ENCODE assay signal across 8 cellular contexts in the genomic region with DNA sequence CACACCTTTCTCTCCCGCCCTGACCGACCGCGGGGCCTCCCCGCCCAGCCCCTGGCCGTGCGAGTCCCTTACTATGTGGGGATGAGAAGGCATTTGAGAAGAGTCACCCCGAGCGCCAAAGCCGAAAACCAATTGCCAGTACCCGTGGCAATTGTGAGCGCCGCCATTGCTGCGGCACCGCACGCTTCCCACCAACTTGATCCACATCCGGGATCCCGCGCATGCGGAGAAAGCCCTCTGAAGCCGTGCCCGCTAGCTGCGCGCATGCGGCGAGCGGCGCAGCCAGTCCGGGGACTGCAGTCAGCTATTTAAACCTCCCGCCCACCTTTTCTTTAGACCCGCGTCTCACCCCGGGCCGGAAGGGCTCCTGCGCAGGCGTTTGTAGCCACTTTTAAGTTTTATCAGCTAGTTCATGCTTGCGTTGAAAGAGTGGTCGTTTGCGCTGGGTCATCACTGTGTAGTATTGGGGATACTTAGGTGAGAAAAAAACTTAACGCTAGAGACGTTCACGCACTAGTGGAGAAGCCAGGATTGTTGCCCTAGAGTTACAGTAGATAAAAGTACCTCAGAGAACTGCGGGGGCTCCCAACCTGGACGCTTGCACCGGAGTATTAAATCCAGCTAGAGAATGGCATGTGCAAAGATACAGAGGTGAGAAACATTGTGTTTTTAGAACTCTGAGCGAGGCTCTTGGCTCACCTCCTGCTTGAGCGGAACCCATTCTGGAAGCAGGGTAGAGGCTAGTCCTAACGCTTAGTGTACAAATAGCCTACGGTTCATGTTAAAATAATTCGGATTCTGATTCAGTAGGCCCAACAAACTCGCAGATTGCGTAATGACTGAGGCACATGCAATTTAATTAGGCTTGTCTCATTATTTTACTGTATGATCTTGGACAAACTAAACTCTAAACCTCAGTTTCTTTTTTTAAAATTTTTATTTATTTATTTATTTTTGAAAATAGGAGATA. TPM values are rescaled to one million over a fixed set of nuclear protein-coding genes. Genes with fewer than 3 reads are reported as not detected.
DNase-seq lines count a peak whose midpoint lies in the region; ATAC-seq and TF ChIP-seq lines count a peak whose summit lies in the region.

A gene (minus strand): TSS at position 205 of the 970 bp plus-strand sequence. CDS start 38 bp downstream, at position 167.

- H3F3A ChIP-seq in GM23248 (ENCODE audit: insufficient read depth), result no peaks in the 10 kb centered on the region

- no peaks in the 10 kb centered on the region for H3K27me3 Mint-ChIP-seq in naive thymus-derived CD8-positive, alpha-beta T cell

- no peaks in the 10 kb centered on the region for H3K9me2 ChIP-seq in GM23248 (ENCODE audit: insufficient read depth)

- peaks cover 37% of the 10 kb centered on the region for H3K4me1 ChIP-seq in DND-41 (ENCODE audit: insufficient read depth, low read length)
- H3K4me1 ChIP-seq in GM23248 (ENCODE audit: insufficient read depth), result peaks cover 11% of the 10 kb centered on the region

- POLR2A ChIA-PET in naive thymus-derived CD8-positive, alpha-beta T cell (lab: Charles Lee), result interaction anchor here (0.7 to 2.6 kb wide), 8 partner anchors 9 to 435 kb away, joined by 3 to 21 read pairs (median 7); a partner anchor contains a TSS

- peak within 1 kb of the TSS; percentile 66 to 79 for H3K4me3 ChIP-seq in DND-41 (ENCODE audit: low read depth in 1 of 2, low read length in 2 of 2)
- peak within 1 kb of the TSS; percentile 92 for H3K4me3 ChIP-seq in GM23248

- H3K9ac ChIP-seq in DND-41 (ENCODE audit: low read depth, low read length), result peak within 1 kb of the TSS; percentile 83
- peak within 1 kb of the TSS; percentile 94 for H3K9ac ChIP-seq in GM23248

- peak within 1 kb of the TSS; percentile 93 for H3K27ac ChIP-seq in DND-41 (ENCODE audit: low read length)
- peak within 1 kb of the TSS; percentile 81 for H3K27ac ChIP-seq in GM23248

- H3K27me3 ChIP-seq in DND-41 (ENCODE audit: insufficient read depth, low read length, poor library complexity), result no peaks in the 10 kb centered on the region
- no peaks in the 10 kb centered on the region for H3K27me3 ChIP-seq in GM23248 (replicated peaks; ENCODE audit: insufficient read depth)

- no peaks in the 10 kb centered on the region for H3K9me3 Mint-ChIP-seq in naive thymus-derived CD8-positive, alpha-beta T cell

- peak within 1 kb of the TSS; percentile 84 to 98 (median 95) for H3K4me3 Mint-ChIP-seq in naive thymus-derived CD8-positive, alpha-beta T cell

- peak within 1 kb of the TSS; percentile 93 to 98 (median 96) for H3K27ac Mint-ChIP-seq in naive thymus-derived CD8-positive, alpha-beta T cell

- peak within 1 kb of the TSS; percentile 74 for H3K4me2 ChIP-seq in DND-41 (ENCODE audit: insufficient read depth, low read length)
- peak within 1 kb of the TSS; percentile 87 for H3K4me2 ChIP-seq in GM23248 (ENCODE audit: unreplicated experiment)

- H2AFZ ChIP-seq in DND-41 (ENCODE audit: low read depth, low read length) (peak within 1 kb of the TSS; percentile 91), GM23248 (peak within 1 kb of the TSS; percentile 94)

- H3K79me2 ChIP-seq in DND-41 (ENCODE audit: insufficient read depth, low read length) (peaks cover 64% of the 10 kb centered on the region), GM23248 (ENCODE audit: insufficient read depth) (peaks cover 61% of the 10 kb centered on the region)

- H3K9me3 ChIP-seq in DND-41 (ENCODE audit: insufficient read depth, low read length, severe bottlenecking) (no peaks in the 10 kb centered on the region), GM23248 (ENCODE audit: low read depth) (no peaks in the 10 kb centered on the region)

- H4K20me1 ChIP-seq in DND-41 (ENCODE audit: insufficient read depth, low read length) (no peaks in the 10 kb centered on the region), GM23248 (ENCODE audit: insufficient read depth) (no peaks in the 10 kb centered on the region)

- ATAC-seq in DND-41 (ENCODE audit: insufficient read depth, low read depth), result peak; percentile 94
- ATAC-seq in naive thymus-derived CD8-positive, alpha-beta T cell, result peak; percentile 92 to 97

- TF ChIP-seq CTCF in DND-41 (IDR thresholded peaks at IDR 0.05; ENCODE audit: borderline replicate concordance, extremely low read depth, low read length, poor library complexity, severe bottlenecking), result no peak

- H3K36me3 ChIP-seq in DND-41 (ENCODE audit: insufficient read depth, low read length) (peaks cover 32% of the 10 kb centered on the region), GM23248 (ENCODE audit: low read depth) (no peaks in the 10 kb centered on the region)

- 1 to 2% methylated on average over 44 to 52 of the region's 52 CpGs for WGBS in GM23248 (ENCODE audit: low coverage in 1 of 2, low lambda C conversion rate in 2 of 2, missing lambda C conversion rate in 2 of 2), 2 experiments

- DNase-seq in DND-41, result peak; percentile 98
- DNase-seq in GM23248, result peak; percentile 100
- peak; percentile 94 to 96 for DNase-seq in Kasumi-1 (lab: John Stamatoyannopoulos, UW)
- peak; percentile 93 for DNase-seq in RPMI7951 (ENCODE audit: low read depth)
- DNase-seq in activated T-helper 1 cell treated with anti-CD3 and anti-CD28 coated beads, Interleukin-2, amount 50 U/mL, for 16 hours (ENCODE audit: low read depth in 1 of 2, low spot score in 1 of 2), result peak; percentile 93 to 96
- DNase-seq in fibroblast of gingiva (ENCODE audit: low read depth), result peak; percentile 92
- peak; percentile 92 to 98 (median 96) for DNase-seq in naive thymus-derived CD8-positive, alpha-beta T cell
- DNase-seq in stimulated activated naive CD4-positive, alpha-beta T cell (lab: John Stamatoyannopoulos, UW), result peak; percentile 91 to 95 (median 94)

- in situ Hi-C loops in GM23248 (cut with MboI), result loop anchor here (25.0 kb wide), 1 partner anchor 423 kb away; a partner anchor contains a TSS

- H3K36me3 Mint-ChIP-seq in naive thymus-derived CD8-positive, alpha-beta T cell, result peaks cover 2 to 28% (median 3%) of the 10 kb centered on the region in 3 donors

- peaks cover 22 to 53% (median 44%) of the 10 kb centered on the region in 4 donors for H3K4me1 Mint-ChIP-seq in naive thymus-derived CD8-positive, alpha-beta T cell

RNA-seq across cellular contexts. Expression of the gene that starts here (rescaled TPM):
- 41.6 and 42.2 TPM in 2 replicates for total RNA-seq in GM23248 (2014; rRNA removed; shearing (Covaris generic))
- polyA plus RNA-seq in GM23248 (2016; fragmentation: Nextera tagmentation; extraction: Ambion mirVana), result 57.2 and 59.9 TPM in 2 replicates
- total RNA-seq in RPMI7951 (2014; rRNA removed; shearing (Covaris generic)), result 87.5 and 115 TPM in 2 replicates
- total RNA-seq in naive thymus-derived CD8-positive, alpha-beta T cell, result 10 to 100 TPM; 37.4 to 40.3 TPM
- 10 to 100 TPM; 54.6 to 65.0 (median 64.4) TPM for polyA plus RNA-seq in naive thymus-derived CD8-positive, alpha-beta T cell

Comparison
In these comparisons a context has a peak if more than half of its experiments do, and no peak if none do; other contexts are left out.
1. Peak in every context shown above with its lines: DNase-seq, ATAC-seq, H3K4me3 ChIP-seq and H3K27ac ChIP-seq.